In genomic region chr1:30808067-30808662, GRCh38 we compare ENCODE assay signal across 20 cellular contexts. TPM values are rescaled to one million over a fixed set of nuclear protein-coding genes. Genes with fewer than 3 reads are reported as not detected.
DNase-seq lines count a peak whose midpoint lies in the region; FAIRE-seq and TF ChIP-seq lines count a peak whose summit lies in the region.
"Had no signal": no experiment of that assay in that cellular context is flagged by ENCODE, and none has a peak within 500 bp of the region (broad histone marks: within the 10 kb centered on the region; RNA-seq: fewer than 3 reads in every experiment).

No MANE protein-coding gene starts in this region.

- H3K27me3 ChIP-seq in SJSA1 (replicated peaks) (no peaks in the 10 kb centered on the region), H1 (replicated peaks in 1 of 4; ENCODE audit: control insufficient read depth in 3 of 4, extremely low read depth in 1 of 4, insufficient read depth in 3 of 4, low read length in 3 of 4) (peaks cover 0 to 7% (median 3%) of the 10 kb centered on the region in 4 experiments; a peak in 2 of 7 replicates), rectal smooth muscle tissue (ENCODE audit: control insufficient read depth, insufficient read depth, low read length) (no peaks in the 10 kb centered on the region)

- H2BK15ac ChIP-seq in H1 (ENCODE audit: low read length): no peak overlapping the region

- H4K8ac ChIP-seq in H1 (ENCODE audit: extremely low read depth, insufficient read depth, low read length): no peak overlapping the region

- H3K4me2 ChIP-seq in H1 (ENCODE audit: insufficient read depth in 1 of 2, low read depth in 2 of 2, low read length in 2 of 2): no peak overlapping the region

- H2BK120ac ChIP-seq in H1 (replicated peaks; ENCODE audit: low read depth, low read length): no peak overlapping the region

- no peak overlapping the region for H3K56ac ChIP-seq in H1 (replicated peaks; ENCODE audit: insufficient read length, low read depth, low read length)

- H3K9ac ChIP-seq in H1 (replicated peaks in 1 of 4; ENCODE audit: extremely low read depth in 1 of 4, low read depth in 3 of 4, low read length in 3 of 4): no peak overlapping the region
- no peak overlapping the region for H3K9ac ChIP-seq in rectal smooth muscle tissue (ENCODE audit: low read length)

- no peaks in the 10 kb centered on the region for H3K23me2 ChIP-seq in H1 (ENCODE audit: low read depth, low read length)

- H4K5ac ChIP-seq in H1 (ENCODE audit: insufficient read length, low read depth, low read length): no peak overlapping the region

- H3K4me3 ChIP-seq in SJSA1 (no peak overlapping the region), H1 (ENCODE audit: extremely low read depth in 1 of 4, insufficient read depth in 2 of 4, low read depth in 3 of 4, low read length in 4 of 4) (no peak overlapping the region), rectal smooth muscle tissue (ENCODE audit: low read length) (no peak overlapping the region)
- H3K4me3 ChIP-seq: HAP-1, upper lobe of right lung had no signal

- no peaks in the 10 kb centered on the region for H4K20me1 ChIP-seq in H1 (replicated peaks in 1 of 2; ENCODE audit: control insufficient read depth in 1 of 2, insufficient read depth in 2 of 2, low read length in 2 of 2)

- TF ChIP-seq RAD21 in H1 (IDR thresholded peaks at IDR 0.05 in 1 of 2, conservative IDR thresholded peaks at IDR 0.05 in 1 of 2; ENCODE audit: low read depth in 2 of 2, low read length in 2 of 2): no peak

- H3K4ac ChIP-seq in H1 (replicated peaks; ENCODE audit: insufficient read length, low read depth, low read length): no peak overlapping the region

- TF ChIP-seq EP300 in H1 (IDR thresholded peaks at IDR 0.05; ENCODE audit: borderline replicate concordance in 1 of 2, low read depth in 2 of 2, low read length in 2 of 2): no peak

- peak overlapping the region; percentile 60; the same call in 1 of the 2 replicates for H3K27ac ChIP-seq in SJSA1
- H3K27ac ChIP-seq in H1 (ENCODE audit: low read depth, low read length): no peak overlapping the region
- peak overlapping the region; percentile 41 for H3K27ac ChIP-seq in rectal smooth muscle tissue (ENCODE audit: low read depth, low read length)
- H3K27ac ChIP-seq: upper lobe of right lung had no signal

- H2AK5ac ChIP-seq in H1 (ENCODE audit: low read depth, low read length): no peak overlapping the region

- no peak overlapping the region for H4K91ac ChIP-seq in H1 (replicated peaks; ENCODE audit: insufficient read length, low read length)

- H2BK20ac ChIP-seq in H1 (ENCODE audit: low read length): 0 out of 2 replicates have a peak overlapping the region, but pooled peaks have one; percentile 72

- H3K9me3 ChIP-seq in SJSA1 (replicated peaks) (no peaks in the 10 kb centered on the region), H1 (ENCODE audit: insufficient read depth in 2 of 2, low read depth in 1 of 2, low read length in 1 of 2) (no peaks in the 10 kb centered on the region)
- H3K9me3 ChIP-seq: HAP-1, upper lobe of right lung had no signal

- H3K79me2 ChIP-seq in H1 (ENCODE audit: control insufficient read depth in 1 of 2, insufficient read depth in 2 of 2, low read length in 2 of 2): no peaks in the 10 kb centered on the region

- POLR2A ChIA-PET in H1 (lab: Charles Lee; ENCODE audit: partially characterized antibody): interaction anchor here (2.2 kb wide), 1 partner anchor 8 kb away, joined by 8 read pairs; no protein-coding TSS in a partner anchor

- no peak for TF ChIP-seq CTCF in H1 (IDR thresholded peaks at IDR 0.05; ENCODE audit: control extremely low read depth in 1 of 3, insufficient read depth in 1 of 3, low read depth in 1 of 3, low read length in 3 of 3)

- CTCF ChIA-PET in H1 (lab: Charles Lee; ENCODE audit: partially characterized antibody): interaction anchor here (0.6 to 38.1 kb wide), 11 partner anchors 13 to 113 kb away, joined by 3 to 1519 read pairs (median 4); partner anchors contain the start of gene SDC3

- no peaks in the 10 kb centered on the region for H3K79me1 ChIP-seq in H1 (ENCODE audit: low read depth, low read length)

- H3K23ac ChIP-seq in H1 (ENCODE audit: insufficient read length): no peak overlapping the region

- H2AFZ ChIP-seq in H1 (ENCODE audit: low read length): no peak overlapping the region

- H2BK12ac ChIP-seq in H1 (ENCODE audit: low read depth, low read length): peak overlapping the region; percentile 73; the same call in 1 of the 2 replicates

- no peak for FAIRE-seq in H1 (lab: Jason Lieb, UNC)
- no peak for FAIRE-seq in GM12892 (lab: Jason Lieb, UNC)
- FAIRE-seq: endometrium, islet of Langerhans had no signal

- TF ChIP-seq POLR2A in H1 (IDR thresholded peaks at IDR 0.05; ENCODE audit: control extremely low read depth in 1 of 2, low read depth in 2 of 2, low read length in 2 of 2): no peak
- no peak for TF ChIP-seq POLR2A in GM12892 (IDR thresholded peaks at IDR 0.05; ENCODE audit: low read depth, low read length)

- WGBS in H1 (ENCODE audit: extremely low coverage in 1 of 2, insufficient coverage in 1 of 2, insufficient read length in 1 of 2, insufficient replicate concordance in 2 of 2, low coverage in 1 of 2, low lambda C conversion rate in 2 of 2, missing lambda C conversion rate in 1 of 2), 2 experiments: 84% methylated on average over 3 of the region's 3 CpGs; no CpG with 5 or more reads in 1 of the 2 experiments

- peaks cover 40% of the 10 kb centered on the region for H3K4me1 ChIP-seq in SJSA1 (replicated peaks)
- peaks cover 19 to 40% (median 22%) of the 10 kb centered on the region in 4 experiments for H3K4me1 ChIP-seq in H1 (replicated peaks in 1 of 4; ENCODE audit: control insufficient read depth in 3 of 4, insufficient read depth in 4 of 4, low read length in 3 of 4)
- peaks cover 33% of the 10 kb centered on the region for H3K4me1 ChIP-seq in rectal smooth muscle tissue (ENCODE audit: control insufficient read depth, insufficient read depth, low read length)

- H3K14ac ChIP-seq in H1 (ENCODE audit: insufficient read length): no peak overlapping the region

- peak overlapping the region; percentile 31; the same call in 1 of the 2 replicates for H2BK5ac ChIP-seq in H1 (ENCODE audit: low read depth, low read length)

- H3K36me3 ChIP-seq in SJSA1: no peaks in the 10 kb centered on the region
- H3K36me3 ChIP-seq in H1 (ENCODE audit: control insufficient read depth in 2 of 4, insufficient read depth in 4 of 4, low read length in 3 of 4): no peaks in the 10 kb centered on the region
- H3K36me3 ChIP-seq in rectal smooth muscle tissue (ENCODE audit: control insufficient read depth, insufficient read depth, low read length): no peaks in the 10 kb centered on the region
- H3K36me3 ChIP-seq: HAP-1, upper lobe of right lung had no signal

- H3K18ac ChIP-seq in H1 (ENCODE audit: extremely low read depth, low read length): peak overlapping the region; percentile 20; the same call in 1 of the 2 replicates

- DNase-seq in Daoy (ENCODE audit: low read depth) (peak; percentile 57), SJSA1 (ENCODE audit: low read depth in 1 of 2, low spot score in 2 of 2) (no peak), H1 (ENCODE audit: low read depth in 1 of 2, low spot score in 2 of 2) (no peak), SIG-M5 (lab: John Stamatoyannopoulos, UW) (no peak), cerebellum (ENCODE audit: low spot score) (no peak), GM12892 (ENCODE audit: insufficient read length) (no peak), NCI-H1417 treated with DMSO at 0.1 percent for 48 hours (lab: John Stamatoyannopoulos, UW) (no peak)
- DNase-seq: ACHN; activated CD4-positive, CD25-positive, alpha-beta regulatory T cell treated with anti-CD3 and anti-CD28 coated beads, Interleukin-2, amount 50 U/mL, for 72 hours; activated CD8-positive, alpha-beta T cell treated with anti-CD3 and anti-CD28 coated beads for 36 hours; activated gamma-delta T cell; amniotic stem cell; cortex of kidney; OCI-M1; T-helper 1 cell had no signal

TF ChIP-seq in H1, 55 proteins besides CTCF, POLR2A, EP300 and RAD21:
- TF ChIP-seq TEAD4 (IDR thresholded peaks at IDR 0.05; ENCODE audit: low read depth, low read length) (peak; percentile 56), CBX8 (IDR thresholded peaks at IDR 0.05; ENCODE audit: borderline replicate concordance, low read depth, low read length) (no peak), RXRA (IDR thresholded peaks at IDR 0.05; ENCODE audit: insufficient read depth, low read depth, low read length) (no peak), TCF12 (IDR thresholded peaks at IDR 0.05; ENCODE audit: low read depth, low read length) (no peak)

RNA-seq across cellular contexts. Expression of gene LAPTM5, which starts 50.6 kb away (rescaled TPM):
- total RNA-seq in Daoy (2014; rRNA removed; shearing (Covaris generic)): 0.21 and 2.7 TPM in 2 replicates
- not detected in 2 replicates for total RNA-seq in SJSA1 (2014; rRNA removed; shearing (Covaris generic))
- total RNA-seq in H1 (2021; fragmentation: NEBNext Ultra II Directional; extraction: Animal tissue kit (Norgen Biotek cat#: 25700)): 0.37 and 0.52 TPM in 2 replicates
- 0.77 and 1.4 TPM in 2 replicates for polyA plus RNA-seq in H1 (2011; rRNA removed)
- 0.83 TPM for polyA plus RNA-seq in H1 (2011; cell fraction: cytosol; rRNA removed)
- 0.46 TPM for polyA plus RNA-seq in H1 (2011; cell fraction: nucleus; rRNA removed)
- 0.39 to 0.60 TPM (median 0.52 TPM) in 3 of 4 replicates, not detected in the other for polyA plus RNA-seq in H1 (2012, experiment 1 of 2)
- 0.18 TPM for polyA plus RNA-seq in H1 (2012, experiment 2 of 2)
- polyA plus RNA-seq in H1 (2013, experiment 1 of 2): 0.57 TPM
- polyA plus RNA-seq in H1 (2013, experiment 2 of 2): 0.99 TPM
- 1.0 and 1.1 TPM in 2 replicates for polyA minus RNA-seq in H1 (2011; rRNA and poly(A)+ RNA removed)
- not detected for polyA minus RNA-seq in H1 (2011; cell fraction: cytosol; rRNA and poly(A)+ RNA removed)
- 0.30 TPM for polyA minus RNA-seq in H1 (2011; cell fraction: nucleus; rRNA and poly(A)+ RNA removed)
- total RNA-seq in cerebellum: 7.8 TPM
- 808 TPM for polyA plus RNA-seq in GM12892 (2012; ENCODE audit: missing spikeins)
